Comparison of ENCODE assay signal across 25 cellular contexts in the genomic region with DNA sequence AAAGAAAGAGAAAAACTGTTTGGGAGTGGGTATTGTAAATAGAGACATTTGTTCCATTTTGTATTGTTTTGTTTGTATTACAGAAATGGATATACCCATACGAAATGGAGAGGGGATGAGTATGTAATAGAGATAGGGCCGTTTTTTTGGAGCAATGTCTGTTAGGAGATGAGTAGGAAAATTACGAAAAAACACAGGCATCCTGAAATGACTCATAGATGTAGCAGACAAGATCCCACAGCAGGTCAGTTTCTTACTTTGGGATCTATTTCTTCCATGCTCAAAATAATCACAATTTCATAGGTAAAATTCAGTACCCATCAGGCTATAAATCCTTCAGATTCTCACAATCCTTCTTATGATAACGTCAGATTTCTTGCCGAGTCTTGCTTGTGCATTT.
"Had no signal": no experiment of that assay in that cellular context is flagged by ENCODE, and none has a peak within 500 bp of the region (broad histone marks: within the 10 kb centered on the region; RNA-seq: fewer than 3 reads in every experiment).

No MANE protein-coding gene starts in this region.

- H3K27ac Mint-ChIP-seq: activated naive CD8-positive, alpha-beta T cell treated with anti-CD3 and anti-CD28 coated beads, Interleukin-2, amount 10 ng/mL, durations not matched to agents 7 days and 5 days; activated T-helper 2 cell treated with anti-CD3 and anti-CD28 coated beads, Interferon-gamma antibody, Interleukin-2, Interleukin-4, amounts not matched to agents 10 μg/mL and 5 μg/mL and 100 μg/mL, durations not matched to agents 14 hours and 24 hours and 36 hours; memory B cell; natural killer cell treated with Interleukin-12 subunit alpha and Interleukin-12 subunit beta and Interleukin-15 and Interleukin-18, amount 100 ng/mL, for 72 hours; stimulated activated naive CD8-positive, alpha-beta T cell treated with anti-CD3 and anti-CD28 coated beads, Interleukin-15, Interleukin-2, amounts not matched to agents 100 ng/mL and 50 ng/mL, for 24 hours had no signal

- H3K36me3 ChIP-seq: colonic mucosa, esophagus muscularis mucosa, gastrocnemius medialis, heart right ventricle, ovary, prostate gland, right atrium auricular region, thyroid gland, upper lobe of right lung had no signal

- H3K4me3 ChIP-seq: colonic mucosa, esophagus muscularis mucosa, gastrocnemius medialis, heart right ventricle, ovary, prostate gland, right atrium auricular region, thyroid gland, upper lobe of right lung had no signal

- H3K36me3 Mint-ChIP-seq: activated naive CD8-positive, alpha-beta T cell treated with anti-CD3 and anti-CD28 coated beads, Interleukin-2, amount 10 ng/mL, durations not matched to agents 7 days and 5 days; memory B cell had no signal

- H3K27me3 ChIP-seq: colonic mucosa, esophagus muscularis mucosa, gastrocnemius medialis, heart right ventricle, ovary, right atrium auricular region, thyroid gland, upper lobe of right lung had no signal

- ATAC-seq: activated T-cell treated with anti-CD3 and anti-CD28 coated beads, Interleukin-2, amount 50 U/mL, for 4 hours; gastrocnemius medialis; heart right ventricle; left cardiac atrium; natural killer cell treated with Interleukin-12 subunit alpha and Interleukin-12 subunit beta and Interleukin-15 and Interleukin-18, amount 100 ng/mL, for 72 hours; upper lobe of right lung had no signal

- H3K4me1 Mint-ChIP-seq: activated naive CD8-positive, alpha-beta T cell treated with anti-CD3 and anti-CD28 coated beads, Interleukin-2, amount 10 ng/mL, durations not matched to agents 7 days and 5 days; memory B cell had no signal

- H3K9me3 Mint-ChIP-seq: activated naive CD8-positive, alpha-beta T cell treated with anti-CD3 and anti-CD28 coated beads, Interleukin-2, amount 10 ng/mL, durations not matched to agents 7 days and 5 days had no signal

- H3K9me3 ChIP-seq: colonic mucosa, esophagus muscularis mucosa, gastrocnemius medialis, heart right ventricle, ovary, prostate gland, right atrium auricular region, thyroid gland, upper lobe of right lung had no signal

- H3K27ac ChIP-seq: colonic mucosa, esophagus muscularis mucosa, gastrocnemius medialis, heart right ventricle, ovary, prostate gland, right atrium auricular region, thyroid gland, upper lobe of right lung had no signal

- H3K4me1 ChIP-seq: colonic mucosa, gastrocnemius medialis, heart right ventricle, prostate gland, right atrium auricular region, thyroid gland, upper lobe of right lung had no signal

- DNase-seq: activated CD4-positive, alpha-beta T cell treated with anti-CD3 and anti-CD28 coated beads for 4 hours; activated CD4-positive, alpha-beta T cell treated with anti-CD3 and anti-CD28 coated beads, Interleukin-2, amount 50 U/mL, for 48 hours; activated CD4-positive, CD25-positive, alpha-beta regulatory T cell; activated CD8-positive, alpha-beta memory T cell treated with anti-CD3 and anti-CD28 coated beads, Interleukin-2, amount 50 U/mL, for 48 hours; activated naive CD4-positive, alpha-beta T cell treated with Interleukin-2 at 50 U/mL for 16 hours; activated naive CD8-positive, alpha-beta T cell treated with anti-CD3 and anti-CD28 coated beads, Interleukin-2, amount 10 ng/mL, durations not matched to agents 7 days and 5 days; activated T-cell treated with anti-CD3 and anti-CD28 coated beads, Interleukin-2, amount 50 U/mL, for 4 hours; amygdala; colonic mucosa; gastrocnemius medialis; heart right ventricle; islet precursor cell; left cardiac atrium; ovary; substantia nigra; T1000; thyroid gland; upper lobe of right lung had no signal

- H3K27me3 Mint-ChIP-seq: activated naive CD8-positive, alpha-beta T cell treated with anti-CD3 and anti-CD28 coated beads, Interleukin-2, amount 10 ng/mL, durations not matched to agents 7 days and 5 days; memory B cell; natural killer cell treated with Interleukin-12 subunit alpha and Interleukin-12 subunit beta and Interleukin-15 and Interleukin-18, amount 100 ng/mL, for 72 hours; stimulated activated naive CD8-positive, alpha-beta T cell treated with anti-CD3 and anti-CD28 coated beads, Interleukin-15, Interleukin-2, amounts not matched to agents 100 ng/mL and 50 ng/mL, for 24 hours had no signal

- H3K4me3 Mint-ChIP-seq: activated naive CD8-positive, alpha-beta T cell treated with anti-CD3 and anti-CD28 coated beads, Interleukin-2, amount 10 ng/mL, durations not matched to agents 7 days and 5 days; activated T-cell treated with anti-CD3 and anti-CD28 coated beads, Interleukin-2, amount 50 U/mL, for 4 hours; memory B cell; natural killer cell treated with Interleukin-12 subunit alpha and Interleukin-12 subunit beta and Interleukin-15 and Interleukin-18, amount 100 ng/mL, for 72 hours; stimulated activated naive CD8-positive, alpha-beta T cell treated with anti-CD3 and anti-CD28 coated beads, Interleukin-15, Interleukin-2, amounts not matched to agents 100 ng/mL and 50 ng/mL, for 24 hours had no signal
